In the genomic region with DNA sequence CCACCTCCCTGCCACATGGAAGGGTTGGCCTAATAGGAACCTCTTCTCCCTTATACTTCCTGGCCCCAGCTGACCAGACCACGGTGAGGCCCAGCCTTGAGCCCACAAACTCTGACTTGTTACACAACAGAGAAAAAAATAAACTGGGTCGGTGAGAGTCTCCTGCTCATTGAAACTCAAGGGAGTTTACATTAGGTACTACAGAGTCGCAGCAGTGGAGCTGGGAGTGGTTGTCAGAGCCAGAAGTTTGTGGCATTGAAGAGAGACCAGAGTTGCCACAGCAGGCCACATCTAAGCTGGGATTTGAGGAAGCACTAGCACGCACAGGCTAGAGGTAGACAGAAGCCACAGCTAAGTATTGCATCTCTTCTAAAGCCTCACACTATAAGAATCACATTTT, we compare ENCODE assay signal across 1 cellular context.
TF ChIP-seq lines count a peak whose summit lies in the region.

No MANE protein-coding gene starts in this region.

TF ChIP-seq in HepG2, 621 proteins besides CTCF, POLR2A, EP300 and RAD21 (continued from another document):
- TF ChIP-seq, protein P1, sequence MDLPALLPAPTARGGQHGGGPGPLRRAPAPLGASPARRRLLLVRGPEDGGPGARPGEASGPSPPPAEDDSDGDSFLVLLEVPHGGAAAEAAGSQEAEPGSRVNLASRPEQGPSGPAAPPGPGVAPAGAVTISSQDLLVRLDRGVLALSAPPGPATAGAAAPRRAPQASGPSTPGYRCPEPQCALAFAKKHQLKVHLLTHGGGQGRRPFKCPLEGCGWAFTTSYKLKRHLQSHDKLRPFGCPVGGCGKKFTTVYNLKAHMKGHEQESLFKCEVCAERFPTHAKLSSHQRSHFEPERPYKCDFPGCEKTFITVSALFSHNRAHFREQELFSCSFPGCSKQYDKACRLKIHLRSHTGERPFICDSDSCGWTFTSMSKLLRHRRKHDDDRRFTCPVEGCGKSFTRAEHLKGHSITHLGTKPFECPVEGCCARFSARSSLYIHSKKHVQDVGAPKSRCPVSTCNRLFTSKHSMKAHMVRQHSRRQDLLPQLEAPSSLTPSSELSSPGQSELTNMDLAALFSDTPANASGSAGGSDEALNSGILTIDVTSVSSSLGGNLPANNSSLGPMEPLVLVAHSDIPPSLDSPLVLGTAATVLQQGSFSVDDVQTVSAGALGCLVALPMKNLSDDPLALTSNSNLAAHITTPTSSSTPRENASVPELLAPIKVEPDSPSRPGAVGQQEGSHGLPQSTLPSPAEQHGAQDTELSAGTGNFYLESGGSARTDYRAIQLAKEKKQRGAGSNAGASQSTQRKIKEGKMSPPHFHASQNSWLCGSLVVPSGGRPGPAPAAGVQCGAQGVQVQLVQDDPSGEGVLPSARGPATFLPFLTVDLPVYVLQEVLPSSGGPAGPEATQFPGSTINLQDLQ (CRISPR knock-in tag; IDR thresholded peaks at IDR 0.05), result no peak
- no peak for TF ChIP-seq AGO1 (IDR thresholded peaks at IDR 0.05; ENCODE audit: low read depth, low read length, poor library complexity, severe bottlenecking)
- no peak for TF ChIP-seq HNRNPK (IDR thresholded peaks at IDR 0.05; ENCODE audit: low read depth, low read length, poor library complexity, severe bottlenecking)
- TF ChIP-seq KDM2A (CRISPR knock-in tag; IDR thresholded peaks at IDR 0.05; ENCODE audit: borderline replicate concordance, low read depth), result no peak
